ENCODE assay signal across 11 cellular contexts in genomic region chr1:161197560-161198205, GRCh38. TPM values are rescaled to one million over a fixed set of nuclear protein-coding genes. Genes with fewer than 3 reads are reported as not detected.
DNase-seq lines count a peak whose midpoint lies in the region; TF ChIP-seq lines count a peak whose summit lies in the region.
"Had no signal": no experiment of that assay in that cellular context is flagged by ENCODE, and none has a peak within 500 bp of the region (broad histone marks: within the 10 kb centered on the region; RNA-seq: fewer than 3 reads in every experiment).

No MANE protein-coding gene starts in this region.

- H3K27me3 ChIP-seq in breast epithelium (no peaks in the 10 kb centered on the region), esophagus squamous epithelium (no peaks in the 10 kb centered on the region), uterus (no peaks in the 10 kb centered on the region)
- H3K27me3 ChIP-seq: SJSA1 had no signal

- H3K4me3 ChIP-seq in breast epithelium (peak overlapping the region; percentile 47 to 69 (median 47)), esophagus squamous epithelium (peak overlapping the region; percentile 14 to 65 (median 38)), uterus (peak overlapping the region; percentile 18 to 40)
- H3K4me3 ChIP-seq: SJSA1 had no signal

- POLR2A ChIA-PET in MCF 10A (lab: Yijun Ruan, JAX): interaction anchor here (0.6 to 2.9 kb wide), 9 partner anchors 17 to 569 kb away, joined by 3 to 11 read pairs (median 4); partner anchors contain the start of genes DEDD, FCER1G and TOMM40L

- no peak for TF ChIP-seq POLR2A in breast epithelium (IDR thresholded peaks at IDR 0.05)
- no peak for TF ChIP-seq POLR2A in esophagus squamous epithelium (IDR thresholded peaks at IDR 0.05)
- no peak for TF ChIP-seq POLR2A in uterus (IDR thresholded peaks at IDR 0.05)

- H3K36me3 Mint-ChIP-seq in MCF 10A (ENCODE audit: insufficient read depth, unreplicated experiment): peaks cover 2% of the 10 kb centered on the region
- H3K36me3 Mint-ChIP-seq in nephron (ENCODE audit: low read depth): peaks cover under 1% of the 10 kb centered on the region

- CTCF ChIA-PET in MCF 10A (lab: Yijun Ruan, JAX): interaction anchor here (0.5 to 4.1 kb wide), 11 partner anchors 9 to 208 kb away, joined by 3 to 28 read pairs (median 5); partner anchors contain the start of gene TOMM40L

- WGBS in esophagus squamous epithelium, 2 donors: 52 to 59% methylated on average over 8 to 11 of the region's 11 CpGs

- no peaks in the 10 kb centered on the region for H3K27me3 Mint-ChIP-seq in MCF 10A (ENCODE audit: insufficient read depth, unreplicated experiment)
- no peaks in the 10 kb centered on the region for H3K27me3 Mint-ChIP-seq in nephron (ENCODE audit: low read depth)

- H3K27ac Mint-ChIP-seq in MCF 10A (ENCODE audit: low read depth, unreplicated experiment): no peak overlapping the region
- peak overlapping the region; percentile 92 to 99 (median 96) for H3K27ac Mint-ChIP-seq in nephron

- peaks cover 20 to 27% of the 10 kb centered on the region in 2 donors for H3K4me1 ChIP-seq in breast epithelium
- H3K4me1 ChIP-seq in esophagus squamous epithelium: peaks cover 41 to 93% (median 82%) of the 10 kb centered on the region in 3 donors
- H3K4me1 ChIP-seq in uterus: peaks cover 17 to 31% of the 10 kb centered on the region in 2 donors

- intact Hi-C loops in breast epithelium (cut with DNase I; ENCODE audit: low total_unique reads): no loop called here
- intact Hi-C loops in MCF 10A (cut with micrococcal nuclease): no loop called here
- intact Hi-C loops in esophagus squamous epithelium (cut with DNase I): no loop called here
- intact Hi-C loops in uterus (cut with DNase I; ENCODE audit: low total_unique reads): no loop called here

- no peak for TF ChIP-seq CTCF in breast epithelium (IDR thresholded peaks at IDR 0.05)
- no peak for TF ChIP-seq CTCF in MCF 10A (IDR thresholded peaks at IDR 0.05; ENCODE audit: unreplicated experiment)
- no peak for TF ChIP-seq CTCF in esophagus squamous epithelium (IDR thresholded peaks at IDR 0.05)
- TF ChIP-seq CTCF in nephron (IDR thresholded peaks at IDR 0.05; ENCODE audit: unreplicated experiment in 3 of 3): no peak
- TF ChIP-seq CTCF in uterus (IDR thresholded peaks at IDR 0.05): no peak

- DNase-seq in breast epithelium (ENCODE audit: low spot score in 2 of 2) (no peak), MCF 10A (ENCODE audit: unreplicated experiment) (no peak), esophagus squamous epithelium (lab: John Stamatoyannopoulos, UW) (no peak), uterus (no peak), NCI-H1048 (lab: John Stamatoyannopoulos, UW) (no peak), mucosa of gallbladder (ENCODE audit: low spot score) (no peak), EL (no peak)
- DNase-seq: activated T-cell treated with anti-CD3 and anti-CD28 coated beads for 4 hours had no signal

- H3K4me1 Mint-ChIP-seq in MCF 10A (ENCODE audit: insufficient read depth, unreplicated experiment): peaks cover 46% of the 10 kb centered on the region
- H3K4me1 Mint-ChIP-seq in nephron: peaks cover 60% of the 10 kb centered on the region

- H3K27ac ChIP-seq in breast epithelium (peak overlapping the region; percentile 97 to 98), esophagus squamous epithelium (peak overlapping the region; percentile 90 to 99 (median 97)), uterus (peak overlapping the region; percentile 98 to 99)
- H3K27ac ChIP-seq: SJSA1 had no signal

- H3K9me3 Mint-ChIP-seq in MCF 10A (ENCODE audit: unreplicated experiment) (no peaks in the 10 kb centered on the region), nephron (no peaks in the 10 kb centered on the region)

- no peak overlapping the region for H3K4me3 Mint-ChIP-seq in MCF 10A (ENCODE audit: unreplicated experiment)
- peak overlapping the region; percentile 81 to 91 (median 88) for H3K4me3 Mint-ChIP-seq in nephron

- no peaks in the 10 kb centered on the region for H3K36me3 ChIP-seq in breast epithelium
- H3K36me3 ChIP-seq in esophagus squamous epithelium: peaks cover 0 to 11% (median 0%) of the 10 kb centered on the region in 3 donors
- H3K36me3 ChIP-seq in uterus: no peaks in the 10 kb centered on the region
- H3K36me3 ChIP-seq: SJSA1 had no signal

- BruUV-seq in MCF 10A (replicated peaks; lab: Mats Ljungman, UMichigan): no TSS peak

- H3K9me3 ChIP-seq in breast epithelium (no peaks in the 10 kb centered on the region), esophagus squamous epithelium (no peaks in the 10 kb centered on the region), uterus (no peaks in the 10 kb centered on the region)
- H3K9me3 ChIP-seq: SJSA1 had no signal

RNA-seq across cellular contexts. Expression of gene ADAMTS4, which starts 1.2 kb away (rescaled TPM):
- 10 to 100 TPM in 2 of 3 donors, 1 to 10 TPM in 1; 4.8 to 85.5 (median 24.6) TPM for total RNA-seq in breast epithelium
- total RNA-seq in MCF 10A (2022): not detected in 2 replicates
- total RNA-seq in esophagus squamous epithelium: 1 to 10 TPM; 1.3 to 2.6 (median 1.8) TPM
- 10 to 100 TPM in 3 of 4 donors, 1 to 10 TPM in 1; 1.3 to 41.5 (median 10.9) TPM for total RNA-seq in uterus
- 7.3 TPM for total RNA-seq in mucosa of gallbladder
- total RNA-seq: SJSA1 had no signal

RNA-seq across cellular contexts. Expression of gene NDUFS2, which starts 4.5 kb away (rescaled TPM):
- 100 to 1,000 TPM; 102 to 129 (median 116) TPM for total RNA-seq in breast epithelium
- 139 and 149 TPM in 2 replicates for total RNA-seq in MCF 10A (2022)
- total RNA-seq in esophagus squamous epithelium: 100 to 1,000 TPM in 2 of 4 donors, 10 to 100 TPM in 2; 77.7 to 140 (median 93.7) TPM
- total RNA-seq in uterus: 100 to 1,000 TPM in 1 of 4 donors, 10 to 100 TPM in 3; 43.8 to 107 (median 93.9) TPM
- total RNA-seq in mucosa of gallbladder: 82.5 TPM

RNA-seq across cellular contexts. Expression of gene FCER1G, which starts 17.4 kb away (rescaled TPM):
- 100 to 1,000 TPM in 1 of 3 donors, 10 to 100 TPM in 2; 40.3 to 153 (median 70.1) TPM for total RNA-seq in breast epithelium
- total RNA-seq in MCF 10A (2022): 1.0 and 2.1 TPM in 2 replicates
- total RNA-seq in esophagus squamous epithelium: 10 to 100 TPM in 2 of 4 donors, 1 to 10 TPM in 2; 1.6 to 50.4 (median 25.4) TPM
- total RNA-seq in uterus: 10 to 100 TPM in 3 of 4 donors, 1 to 10 TPM in 1; 1.3 to 39.4 (median 12.6) TPM
- 31.5 TPM for total RNA-seq in mucosa of gallbladder

RNA-seq across cellular contexts. Expression of gene B4GALT3, which starts 20.4 kb away (rescaled TPM):
- total RNA-seq in breast epithelium (10 to 100 TPM; 23.4 to 41.3 (median 29.4) TPM), MCF 10A (2022) (50.0 and 51.7 TPM in 2 replicates), esophagus squamous epithelium (10 to 100 TPM; 16.1 to 29.9 (median 18.1) TPM), uterus (10 to 100 TPM in 3 of 4 donors, 1 to 10 TPM in 1; 1.0 to 23.9 (median 19.9) TPM), mucosa of gallbladder (36.4 TPM)

RNA-seq across cellular contexts. Expression of gene APOA2, which starts 25.7 kb away (rescaled TPM):
- not detected for total RNA-seq in breast epithelium
- not detected in 2 replicates for total RNA-seq in MCF 10A (2022)
- not detected for total RNA-seq in esophagus squamous epithelium
- not detected for total RNA-seq in uterus
- total RNA-seq in mucosa of gallbladder: 5.1 TPM
- total RNA-seq: occipital lobe, SJSA1 had no signal
